Comparison of ENCODE assay signal across 21 cellular contexts in the genomic region with DNA sequence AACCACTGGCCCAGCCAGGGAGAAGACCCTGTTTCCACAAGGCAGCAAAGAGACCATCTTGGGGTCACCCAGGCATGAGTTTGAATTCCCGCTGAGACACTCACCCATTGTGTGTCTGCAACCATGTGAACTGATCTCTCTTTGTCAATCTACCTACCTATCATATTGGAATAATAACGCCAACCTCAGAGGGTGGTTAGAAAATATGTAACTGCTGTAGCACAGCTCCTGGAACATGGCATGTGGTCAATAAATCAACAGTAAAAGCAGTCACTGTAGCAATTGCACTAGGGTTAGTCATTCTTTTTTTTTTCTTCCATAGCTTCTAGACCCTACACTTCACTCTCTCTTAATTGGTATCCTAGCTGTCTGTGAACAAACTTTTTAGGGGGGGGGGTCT.
DNase-seq lines count a peak whose midpoint lies in the region; ATAC-seq and TF ChIP-seq lines count a peak whose summit lies in the region.
"Had no signal": no experiment of that assay in that cellular context is flagged by ENCODE, and none has a peak within 500 bp of the region (broad histone marks: within the 10 kb centered on the region; RNA-seq: fewer than 3 reads in every experiment).

No MANE protein-coding gene starts in this region.

- POLR2A ChIA-PET in HEK293T (lab: Yijun Ruan, JAX) (no interaction called here), SK-N-SH (lab: Yijun Ruan, JAX) (no interaction called here)

- no peak overlapping the region for H4K91ac ChIP-seq in mesenchymal stem cell (ENCODE audit: low read length)

- DNase-seq in Daoy (ENCODE audit: low read depth) (peak; percentile 33), HEK293T (ENCODE audit: extremely low spot score) (no peak), SK-N-SH (no peak), mesenchymal stem cell (peak; percentile 54), NCI-H524 treated with DMSO at 0.1 percent for 48 hours (lab: John Stamatoyannopoulos, UW) (no peak)
- DNase-seq: CD8-positive, alpha-beta T cell; DMS79 treated with DMSO at 0.1 percent for 48 hours; GF-D8; KBM-7; NCI-H1417; NCI-H187 treated with DMSO at 0.1 percent for 48 hours; NCI-H2171; NCI-H446; NCI-H69; Peyer's patch had no signal

- no peak overlapping the region for H2BK5ac ChIP-seq in mesenchymal stem cell (ENCODE audit: low read depth, low read length, poor library complexity, severe bottlenecking)

- 78% methylated on average over 2 of the region's 2 CpGs for WGBS in SK-N-SH (ENCODE audit: low lambda C conversion rate)
- 100% methylated on average over 2 of the region's 2 CpGs for WGBS in mesenchymal stem cell

- H3K9ac ChIP-seq in SK-N-SH (no peak overlapping the region), mesenchymal stem cell (ENCODE audit: low read length) (no peak overlapping the region)
- H3K9ac ChIP-seq: BLaER1 had no signal

- H3K4me1 ChIP-seq in SK-N-SH (ENCODE audit: control insufficient read depth in 1 of 2, insufficient read depth in 2 of 2, low read depth in 1 of 2, low read length in 1 of 2) (peaks cover 0 to 5% of the 10 kb centered on the region in 2 experiments; a peak in 2 of 4 replicates), mesenchymal stem cell (ENCODE audit: control insufficient read depth, insufficient read depth, low read depth, low read length) (no peaks in the 10 kb centered on the region)
- H3K4me1 ChIP-seq: BLaER1, HAP-1, Peyer's patch had no signal

- peak in 1 of 2 experiments; percentile 28; a peak in 1 of 4 replicates for TF ChIP-seq EP300 in SK-N-SH (IDR thresholded peaks at IDR 0.05; ENCODE audit: borderline replicate concordance in 1 of 2, low read depth in 1 of 2, low read length in 1 of 2)

- TF ChIP-seq RAD21 in SK-N-SH (IDR thresholded peaks at IDR 0.05; ENCODE audit: low read length) = no peak

- H3K4ac ChIP-seq in mesenchymal stem cell (ENCODE audit: low read depth in 1 of 2, low read length in 2 of 2) = no peak overlapping the region

- H3K9me2 ChIP-seq in SK-N-SH = no peaks in the 10 kb centered on the region

- no peak overlapping the region for H2BK15ac ChIP-seq in mesenchymal stem cell (ENCODE audit: low read depth, poor library complexity, severe bottlenecking)

- no peak overlapping the region for H2BK12ac ChIP-seq in mesenchymal stem cell (ENCODE audit: low read length in 2 of 2)

- ATAC-seq in HG02623 (IDR thresholded peaks at IDR 0.05; ENCODE audit: unreplicated experiment) = no peak
- ATAC-seq in GM18907 (IDR thresholded peaks at IDR 0.05; ENCODE audit: unreplicated experiment) = no peak
- ATAC-seq: CD8-positive, alpha-beta T cell; GM12878; Right ventricle myocardium inferior had no signal

- no peaks in the 10 kb centered on the region for H3K79me2 ChIP-seq in SK-N-SH (ENCODE audit: insufficient read depth)

- H3K4me2 ChIP-seq in SK-N-SH = no peak overlapping the region
- H3K4me2 ChIP-seq in mesenchymal stem cell (ENCODE audit: low read length, poor library complexity, severe bottlenecking) = no peak overlapping the region
- H3K4me2 ChIP-seq: BLaER1 had no signal

- H4K20me1 ChIP-seq in SK-N-SH (ENCODE audit: insufficient read depth) = no peaks in the 10 kb centered on the region
- H4K20me1 ChIP-seq: BLaER1 had no signal

- H3K36me3 ChIP-seq in SK-N-SH (replicated peaks in 1 of 2; ENCODE audit: control insufficient read depth in 1 of 2, insufficient read depth in 2 of 2, low read length in 1 of 2) = no peaks in the 10 kb centered on the region
- no peaks in the 10 kb centered on the region for H3K36me3 ChIP-seq in mesenchymal stem cell (ENCODE audit: control insufficient read depth in 1 of 2, insufficient read depth in 2 of 2, low read depth in 1 of 2, low read length in 2 of 2)
- H3K36me3 ChIP-seq: BLaER1, HAP-1, Peyer's patch had no signal

- no peak for TF ChIP-seq CTCF in SK-N-SH (IDR thresholded peaks at IDR 0.05)

- no peaks in the 10 kb centered on the region for H3K9me3 ChIP-seq in SK-N-SH
- no peaks in the 10 kb centered on the region for H3K9me3 ChIP-seq in mesenchymal stem cell (ENCODE audit: control insufficient read depth, low read length)
- H3K9me3 ChIP-seq: BLaER1, HAP-1, Peyer's patch had no signal

- H3K14ac ChIP-seq in mesenchymal stem cell (ENCODE audit: low read length in 2 of 2) = no peak overlapping the region

- H3K4me3 ChIP-seq in SK-N-SH (ENCODE audit: low read depth in 2 of 2, low read length in 1 of 2) (no peak overlapping the region), mesenchymal stem cell (ENCODE audit: insufficient read depth in 1 of 2, low read depth in 1 of 2, low read length in 2 of 2) (no peak overlapping the region)
- H3K4me3 ChIP-seq: BLaER1, GM12878, HAP-1, Peyer's patch had no signal

- H4K8ac ChIP-seq in mesenchymal stem cell (ENCODE audit: low read length) = no peak overlapping the region

- H2BK120ac ChIP-seq in mesenchymal stem cell (ENCODE audit: low read depth, low read length) = no peak overlapping the region

- CTCF ChIA-PET in HEK293T (lab: Yijun Ruan, JAX) = no interaction called here
- CTCF ChIA-PET in SK-N-SH (lab: Yijun Ruan, JAX) = no interaction called here

- H3K23ac ChIP-seq in mesenchymal stem cell (ENCODE audit: low read length in 2 of 2) = no peak overlapping the region

- no peak overlapping the region for H2AFZ ChIP-seq in SK-N-SH (ENCODE audit: low read depth)
- no peak overlapping the region for H2AFZ ChIP-seq in mesenchymal stem cell (ENCODE audit: low read depth, low read length)

- H3F3A ChIP-seq in SK-N-SH (replicated peaks; ENCODE audit: insufficient read depth) = no peaks in the 10 kb centered on the region

- H3K27ac ChIP-seq in SK-N-SH (ENCODE audit: low read depth in 2 of 2, low read length in 1 of 2) (peak overlapping the region in 1 of 2 experiments; percentile 62; a peak in 2 of 4 replicates), mesenchymal stem cell (ENCODE audit: low read length, poor library complexity, severe bottlenecking) (no peak overlapping the region)
- H3K27ac ChIP-seq: BLaER1, Peyer's patch had no signal

- no peak overlapping the region for H2AK5ac ChIP-seq in mesenchymal stem cell (ENCODE audit: low read length, severe bottlenecking)

- H3K79me1 ChIP-seq in mesenchymal stem cell (replicated peaks; ENCODE audit: low read length, poor library complexity, severe bottlenecking) = no peaks in the 10 kb centered on the region

- no peak overlapping the region for H3K18ac ChIP-seq in mesenchymal stem cell (ENCODE audit: low read depth in 1 of 2, low read length in 2 of 2)

- H3K27me3 ChIP-seq in SK-N-SH (ENCODE audit: insufficient read depth) (no peaks in the 10 kb centered on the region), mesenchymal stem cell (ENCODE audit: control insufficient read depth in 1 of 2, insufficient read depth in 1 of 2, low read length in 2 of 2) (no peaks in the 10 kb centered on the region)
- H3K27me3 ChIP-seq: BLaER1, Peyer's patch had no signal

TF ChIP-seq in HEK293T, 16 proteins besides CTCF, POLR2A, EP300 and RAD21:
- TF ChIP-seq, protein P1, sequence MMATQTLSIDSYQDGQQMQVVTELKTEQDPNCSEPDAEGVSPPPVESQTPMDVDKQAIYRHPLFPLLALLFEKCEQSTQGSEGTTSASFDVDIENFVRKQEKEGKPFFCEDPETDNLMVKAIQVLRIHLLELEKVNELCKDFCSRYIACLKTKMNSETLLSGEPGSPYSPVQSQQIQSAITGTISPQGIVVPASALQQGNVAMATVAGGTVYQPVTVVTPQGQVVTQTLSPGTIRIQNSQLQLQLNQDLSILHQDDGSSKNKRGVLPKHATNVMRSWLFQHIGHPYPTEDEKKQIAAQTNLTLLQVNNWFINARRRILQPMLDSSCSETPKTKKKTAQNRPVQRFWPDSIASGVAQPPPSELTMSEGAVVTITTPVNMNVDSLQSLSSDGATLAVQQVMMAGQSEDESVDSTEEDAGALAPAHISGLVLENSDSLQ (IDR thresholded peaks at IDR 0.05) = 0 out of 2 replicates have a peak, but pooled peaks have one; percentile 16
- TF ChIP-seq SP1 (IDR thresholded peaks at IDR 0.05) (no peak), LEF1 (IDR thresholded peaks at IDR 0.05; ENCODE audit: borderline replicate concordance) (no peak)

TF ChIP-seq in SK-N-SH, 30 proteins besides CTCF, POLR2A, EP300 and RAD21:
- TF ChIP-seq, protein P2, sequence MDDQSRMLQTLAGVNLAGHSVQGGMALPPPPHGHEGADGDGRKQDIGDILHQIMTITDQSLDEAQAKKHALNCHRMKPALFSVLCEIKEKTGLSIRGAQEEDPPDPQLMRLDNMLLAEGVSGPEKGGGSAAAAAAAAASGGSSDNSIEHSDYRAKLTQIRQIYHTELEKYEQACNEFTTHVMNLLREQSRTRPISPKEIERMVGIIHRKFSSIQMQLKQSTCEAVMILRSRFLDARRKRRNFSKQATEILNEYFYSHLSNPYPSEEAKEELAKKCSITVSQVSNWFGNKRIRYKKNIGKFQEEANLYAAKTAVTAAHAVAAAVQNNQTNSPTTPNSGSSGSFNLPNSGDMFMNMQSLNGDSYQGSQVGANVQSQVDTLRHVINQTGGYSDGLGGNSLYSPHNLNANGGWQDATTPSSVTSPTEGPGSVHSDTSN (IDR thresholded peaks at IDR 0.05) = peak; percentile 82
- peak; percentile 13; the same call in 1 of the 2 replicates for TF ChIP-seq NFIC (IDR thresholded peaks at IDR 0.05; ENCODE audit: borderline replicate concordance)
- TF ChIP-seq, protein P3, sequence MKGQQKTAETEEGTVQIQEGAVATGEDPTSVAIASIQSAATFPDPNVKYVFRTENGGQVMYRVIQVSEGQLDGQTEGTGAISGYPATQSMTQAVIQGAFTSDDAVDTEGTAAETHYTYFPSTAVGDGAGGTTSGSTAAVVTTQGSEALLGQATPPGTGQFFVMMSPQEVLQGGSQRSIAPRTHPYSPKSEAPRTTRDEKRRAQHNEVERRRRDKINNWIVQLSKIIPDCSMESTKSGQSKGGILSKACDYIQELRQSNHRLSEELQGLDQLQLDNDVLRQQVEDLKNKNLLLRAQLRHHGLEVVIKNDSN (IDR thresholded peaks at IDR 0.05; ENCODE audit: borderline replicate concordance, low read depth) = no peak
- no peak for TF ChIP-seq CHD2 (IDR thresholded peaks at IDR 0.05; ENCODE audit: low read length, partially characterized antibody)
- TF ChIP-seq SIN3A (IDR thresholded peaks at IDR 0.05; ENCODE audit: borderline replicate concordance, low read depth, low read length) = no peak
- peak; percentile 50; the same call in 1 of the 2 replicates for TF ChIP-seq TCF12 (IDR thresholded peaks at IDR 0.05)
- no peak for TF ChIP-seq GATA2 (CRISPR knock-in tag; IDR thresholded peaks at IDR 0.05)
- no peak for TF ChIP-seq TEAD4 (IDR thresholded peaks at IDR 0.05; ENCODE audit: borderline replicate concordance, insufficient read depth)
- TF ChIP-seq FOSL2 (IDR thresholded peaks at IDR 0.05; ENCODE audit: borderline replicate concordance, low read depth) = peak; percentile 22; the same call in 1 of the 2 replicates
- no peak for TF ChIP-seq NRF1 (IDR thresholded peaks at IDR 0.05; ENCODE audit: low read depth, low read length)

Comparison
In these comparisons a context has a peak if more than half of its experiments do, and no peak if none do; other contexts are left out.
1. DNase-seq: peak in Daoy (single experiment) and mesenchymal stem cell (single experiment); none in HEK293T (single experiment), SK-N-SH (single experiment) and NCI-H524 treated with DMSO at 0.1 percent for 48 hours (single experiment).